Comparison of ENCODE assay signal across 1 cellular context in the genomic region with DNA sequence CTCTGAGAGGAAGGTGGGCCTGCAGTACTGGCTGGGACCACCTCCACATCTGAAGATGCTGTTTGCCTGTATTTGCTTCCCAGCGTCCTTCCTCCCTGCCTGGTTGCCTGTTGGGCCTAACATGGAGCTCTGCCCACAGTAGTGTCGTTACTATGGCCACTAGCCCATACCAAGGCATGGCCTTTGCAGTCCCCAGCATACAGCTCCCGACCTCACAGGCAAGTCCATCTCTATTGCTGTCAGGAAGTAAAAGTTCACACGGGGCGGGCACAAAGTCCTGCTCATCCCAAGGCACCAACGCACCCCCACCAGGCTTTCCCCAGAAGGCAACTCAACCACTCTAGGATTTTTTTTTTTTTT.
TF ChIP-seq lines count a peak whose summit lies in the region.

No MANE protein-coding gene starts in this region.

TF ChIP-seq in WTC11, 78 proteins besides CTCF, POLR2A, EP300 and RAD21:
- no peak for TF ChIP-seq ZNF263 (CRISPR knock-in tag; IDR thresholded peaks at IDR 0.05; ENCODE audit: low read depth)
- TF ChIP-seq NR3C1 (CRISPR knock-in tag; conservative IDR thresholded peaks at IDR 0.05; ENCODE audit: low read depth): no peak
- TF ChIP-seq, protein P1, sequence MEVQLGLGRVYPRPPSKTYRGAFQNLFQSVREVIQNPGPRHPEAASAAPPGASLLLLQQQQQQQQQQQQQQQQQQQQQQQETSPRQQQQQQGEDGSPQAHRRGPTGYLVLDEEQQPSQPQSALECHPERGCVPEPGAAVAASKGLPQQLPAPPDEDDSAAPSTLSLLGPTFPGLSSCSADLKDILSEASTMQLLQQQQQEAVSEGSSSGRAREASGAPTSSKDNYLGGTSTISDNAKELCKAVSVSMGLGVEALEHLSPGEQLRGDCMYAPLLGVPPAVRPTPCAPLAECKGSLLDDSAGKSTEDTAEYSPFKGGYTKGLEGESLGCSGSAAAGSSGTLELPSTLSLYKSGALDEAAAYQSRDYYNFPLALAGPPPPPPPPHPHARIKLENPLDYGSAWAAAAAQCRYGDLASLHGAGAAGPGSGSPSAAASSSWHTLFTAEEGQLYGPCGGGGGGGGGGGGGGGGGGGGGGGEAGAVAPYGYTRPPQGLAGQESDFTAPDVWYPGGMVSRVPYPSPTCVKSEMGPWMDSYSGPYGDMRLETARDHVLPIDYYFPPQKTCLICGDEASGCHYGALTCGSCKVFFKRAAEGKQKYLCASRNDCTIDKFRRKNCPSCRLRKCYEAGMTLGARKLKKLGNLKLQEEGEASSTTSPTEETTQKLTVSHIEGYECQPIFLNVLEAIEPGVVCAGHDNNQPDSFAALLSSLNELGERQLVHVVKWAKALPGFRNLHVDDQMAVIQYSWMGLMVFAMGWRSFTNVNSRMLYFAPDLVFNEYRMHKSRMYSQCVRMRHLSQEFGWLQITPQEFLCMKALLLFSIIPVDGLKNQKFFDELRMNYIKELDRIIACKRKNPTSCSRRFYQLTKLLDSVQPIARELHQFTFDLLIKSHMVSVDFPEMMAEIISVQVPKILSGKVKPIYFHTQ (CRISPR knock-in tag; IDR thresholded peaks at IDR 0.05): no peak
- TF ChIP-seq TEAD4 (CRISPR knock-in tag; IDR thresholded peaks at IDR 0.05): no peak
- TF ChIP-seq, protein P2, sequence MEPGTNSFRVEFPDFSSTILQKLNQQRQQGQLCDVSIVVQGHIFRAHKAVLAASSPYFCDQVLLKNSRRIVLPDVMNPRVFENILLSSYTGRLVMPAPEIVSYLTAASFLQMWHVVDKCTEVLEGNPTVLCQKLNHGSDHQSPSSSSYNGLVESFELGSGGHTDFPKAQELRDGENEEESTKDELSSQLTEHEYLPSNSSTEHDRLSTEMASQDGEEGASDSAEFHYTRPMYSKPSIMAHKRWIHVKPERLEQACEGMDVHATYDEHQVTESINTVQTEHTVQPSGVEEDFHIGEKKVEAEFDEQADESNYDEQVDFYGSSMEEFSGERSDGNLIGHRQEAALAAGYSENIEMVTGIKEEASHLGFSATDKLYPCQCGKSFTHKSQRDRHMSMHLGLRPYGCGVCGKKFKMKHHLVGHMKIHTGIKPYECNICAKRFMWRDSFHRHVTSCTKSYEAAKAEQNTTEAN (CRISPR knock-in tag; IDR thresholded peaks at IDR 0.05): no peak
- TF ChIP-seq, protein P3, sequence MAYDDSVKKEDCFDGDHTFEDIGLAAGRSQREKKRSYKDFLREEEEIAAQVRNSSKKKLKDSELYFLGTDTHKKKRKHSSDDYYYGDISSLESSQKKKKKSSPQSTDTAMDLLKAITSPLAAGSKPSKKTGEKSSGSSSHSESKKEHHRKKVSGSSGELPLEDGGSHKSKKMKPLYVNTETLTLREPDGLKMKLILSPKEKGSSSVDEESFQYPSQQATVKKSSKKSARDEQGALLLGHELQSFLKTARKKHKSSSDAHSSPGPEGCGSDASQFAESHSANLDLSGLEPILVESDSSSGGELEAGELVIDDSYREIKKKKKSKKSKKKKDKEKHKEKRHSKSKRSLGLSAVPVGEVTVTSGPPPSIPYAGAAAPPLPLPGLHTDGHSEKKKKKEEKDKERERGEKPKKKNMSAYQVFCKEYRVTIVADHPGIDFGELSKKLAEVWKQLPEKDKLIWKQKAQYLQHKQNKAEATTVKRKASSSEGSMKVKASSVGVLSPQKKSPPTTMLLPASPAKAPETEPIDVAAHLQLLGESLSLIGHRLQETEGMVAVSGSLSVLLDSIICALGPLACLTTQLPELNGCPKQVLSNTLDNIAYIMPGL (CRISPR knock-in tag; IDR thresholded peaks at IDR 0.05): no peak
- no peak for TF ChIP-seq JAZF1 (CRISPR knock-in tag; IDR thresholded peaks at IDR 0.05)
- TF ChIP-seq CBFB (CRISPR knock-in tag; IDR thresholded peaks at IDR 0.05; ENCODE audit: low read depth): no peak
- TF ChIP-seq, protein P4, sequence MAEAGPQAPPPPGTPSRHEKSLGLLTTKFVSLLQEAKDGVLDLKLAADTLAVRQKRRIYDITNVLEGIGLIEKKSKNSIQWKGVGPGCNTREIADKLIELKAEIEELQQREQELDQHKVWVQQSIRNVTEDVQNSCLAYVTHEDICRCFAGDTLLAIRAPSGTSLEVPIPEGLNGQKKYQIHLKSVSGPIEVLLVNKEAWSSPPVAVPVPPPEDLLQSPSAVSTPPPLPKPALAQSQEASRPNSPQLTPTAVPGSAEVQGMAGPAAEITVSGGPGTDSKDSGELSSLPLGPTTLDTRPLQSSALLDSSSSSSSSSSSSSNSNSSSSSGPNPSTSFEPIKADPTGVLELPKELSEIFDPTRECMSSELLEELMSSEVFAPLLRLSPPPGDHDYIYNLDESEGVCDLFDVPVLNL (CRISPR knock-in tag; IDR thresholded peaks at IDR 0.05; ENCODE audit: borderline replicate concordance, low read depth): no peak
- no peak for TF ChIP-seq TCF7 (CRISPR knock-in tag; IDR thresholded peaks at IDR 0.05; ENCODE audit: low read depth)
TF ChIP-seq in WTC11: peak in this region for 0.
